3 cellular contexts compared by ENCODE assay signal in genomic region chr11:80826808-80827207, GRCh38.
"Had no signal": no experiment of that assay in that cellular context is flagged by ENCODE, and none has a peak within 500 bp of the region (broad histone marks: within the 10 kb centered on the region; RNA-seq: fewer than 3 reads in every experiment).

No MANE protein-coding gene starts in this region.

- H3K4me3 ChIP-seq: GM12878 had no signal

- DNase-seq: GDM1, GF-D8 had no signal

- ATAC-seq: GM12878 had no signal
